In genomic region chr19:3700242-3701032, GRCh38 we compare ENCODE assay signal across 8 cellular contexts. TPM values are rescaled to one million over a fixed set of nuclear protein-coding genes. Genes with fewer than 3 reads are reported as not detected.
DNase-seq lines count a peak whose midpoint lies in the region; ATAC-seq and TF ChIP-seq lines count a peak whose summit lies in the region.

PIP5K1C (minus strand) TSS chr19:3700468; CDS start chr19:3700390, 78 bp downstream.

- H3K9me2 ChIP-seq in SK-N-SH, result no peaks in the 10 kb centered on the region

- WGBS in SK-N-SH (ENCODE audit: low lambda C conversion rate), result 5% methylated on average over 17 of the region's 82 CpGs
- WGBS in trophoblast cell (ENCODE audit: extremely low coverage, insufficient coverage, insufficient read length), result no CpG with 5 or more reads among the region's 82 CpGs
- WGBS in transverse colon (ENCODE audit: low coverage in 1 of 2), 2 donors, result 4% methylated on average over 42 of the region's 82 CpGs; no CpG with 5 or more reads in 1 of the 2 donors

- TF ChIP-seq EP300 in SK-N-SH (IDR thresholded peaks at IDR 0.05; ENCODE audit: borderline replicate concordance in 1 of 2, low read depth in 1 of 2, low read length in 1 of 2), result no peak
- no peak for TF ChIP-seq EP300 in transverse colon (IDR thresholded peaks at IDR 0.05; ENCODE audit: low read depth)

- peak within 1 kb of the TSS; percentile 77 for H3K14ac ChIP-seq in trophoblast cell (ENCODE audit: low read length)

- peak within 1 kb of the TSS; percentile 70 for H3K4me3 ChIP-seq in H7 (ENCODE audit: insufficient read depth, low read depth, low read length)
- H3K4me3 ChIP-seq in MG63, result peak within 1 kb of the TSS; percentile 57
- H3K4me3 ChIP-seq in SK-N-SH (ENCODE audit: low read depth in 2 of 2, low read length in 1 of 2), result peak within 1 kb of the TSS; percentile 83 to 88
- peak within 1 kb of the TSS; percentile 95 for H3K4me3 ChIP-seq in trophoblast cell (ENCODE audit: low read depth, low read length)
- H3K4me3 ChIP-seq in transverse colon, result peak within 1 kb of the TSS; percentile 69 to 99 (median 94)

- H2BK12ac ChIP-seq in trophoblast cell (ENCODE audit: low read length), result peak within 1 kb of the TSS; percentile 27

- 0 out of 2 replicates have a peak within 1 kb of the TSS, but pooled peaks have one; percentile 21 for H2AFZ ChIP-seq in SK-N-SH (ENCODE audit: low read depth)
- H2AFZ ChIP-seq in trophoblast cell (ENCODE audit: insufficient read depth, low read length, poor library complexity), result peak within 1 kb of the TSS; percentile 72

- no peaks in the 10 kb centered on the region for H3K36me3 ChIP-seq in H7 (replicated peaks; ENCODE audit: control insufficient read depth, insufficient read depth, low read length)
- no peaks in the 10 kb centered on the region for H3K36me3 ChIP-seq in MG63
- H3K36me3 ChIP-seq in SK-N-SH (replicated peaks in 1 of 2; ENCODE audit: control insufficient read depth in 1 of 2, insufficient read depth in 2 of 2, low read length in 1 of 2), result no peaks in the 10 kb centered on the region
- H3K36me3 ChIP-seq in trophoblast cell (ENCODE audit: control insufficient read depth in 1 of 2, insufficient read depth in 2 of 2, low read length in 2 of 2), result peaks cover 3% of the 10 kb centered on the region in 2 experiments
- H3K36me3 ChIP-seq in transverse colon, result no peaks in the 10 kb centered on the region

- peak; percentile 95 to 97 for ATAC-seq in activated naive CD4-positive, alpha-beta T cell treated with anti-CD3 and anti-CD28 coated beads, Interleukin-2, amount 50 U/mL, for 72 hours
- peak; percentile 95 for ATAC-seq in Right ventricle myocardium inferior

- peak within 1 kb of the TSS; percentile 76 for H4K91ac ChIP-seq in trophoblast cell (ENCODE audit: low read depth, low read length)

- peak within 1 kb of the TSS; percentile 93 for H3K4ac ChIP-seq in trophoblast cell (ENCODE audit: low read depth, low read length)

- H3K27ac ChIP-seq in SK-N-SH (ENCODE audit: low read depth in 2 of 2, low read length in 1 of 2), result peak within 1 kb of the TSS; percentile 24 to 64; a peak in 3 of 4 replicates
- no peak within 1 kb of the TSS for H3K27ac ChIP-seq in trophoblast cell (ENCODE audit: low read depth, low read length)
- H3K27ac ChIP-seq in transverse colon, result peak within 1 kb of the TSS; percentile 84 to 93 (median 87)

- CTCF ChIA-PET in SK-N-SH (lab: Yijun Ruan, JAX), result interaction anchor here (0.5 to 3.0 kb wide), 13 partner anchors 9 to 790 kb away, joined by 3 to 39 read pairs (median 4); no protein-coding TSS in a partner anchor

- peak within 1 kb of the TSS; percentile 84 to 85 for H3K27ac Mint-ChIP-seq in activated naive CD4-positive, alpha-beta T cell treated with anti-CD3 and anti-CD28 coated beads, Interleukin-2, amount 50 U/mL, for 72 hours

- H3K27me3 ChIP-seq in H7 (ENCODE audit: control insufficient read depth, insufficient read depth, low read length), result no peaks in the 10 kb centered on the region
- H3K27me3 ChIP-seq in MG63, result no peaks in the 10 kb centered on the region
- H3K27me3 ChIP-seq in SK-N-SH (ENCODE audit: insufficient read depth), result peaks cover 2% of the 10 kb centered on the region; the same call in 1 of the 2 replicates
- no peaks in the 10 kb centered on the region for H3K27me3 ChIP-seq in trophoblast cell (ENCODE audit: insufficient read depth, low read length)
- no peaks in the 10 kb centered on the region for H3K27me3 ChIP-seq in transverse colon

- DNase-seq in GM03348 (ENCODE audit: low spot score) (peak; percentile 98), H7 (peak; percentile 99), MG63 (peak; percentile 70), SK-N-SH (peak; percentile 98), Right ventricle myocardium inferior (ENCODE audit: missing footprints) (peak; percentile 96), trophoblast cell (peak; percentile 78 to 95), transverse colon (peak; percentile 95)
- DNase-seq in activated naive CD4-positive, alpha-beta T cell treated with anti-CD3 and anti-CD28 coated beads, Interleukin-2, amount 50 U/mL, for 72 hours (ENCODE audit: low spot score in 2 of 2), result peak; percentile 90 to 99

- no peak for TF ChIP-seq POLR2A in transverse colon (IDR thresholded peaks at IDR 0.05)

- peak within 1 kb of the TSS; percentile 85 for H4K12ac ChIP-seq in trophoblast cell (ENCODE audit: low read depth, low read length)

- peaks cover 9% of the 10 kb centered on the region for H3K79me1 ChIP-seq in trophoblast cell (ENCODE audit: low read length)

- H2BK120ac ChIP-seq in trophoblast cell (ENCODE audit: insufficient read depth, low read length, poor library complexity), result peak within 1 kb of the TSS; percentile 55

- POLR2A ChIA-PET in SK-N-SH (lab: Yijun Ruan, JAX), result no interaction called here

- no peaks in the 10 kb centered on the region for H3K36me3 Mint-ChIP-seq in activated naive CD4-positive, alpha-beta T cell treated with anti-CD3 and anti-CD28 coated beads, Interleukin-2, amount 50 U/mL, for 72 hours

- H3K79me2 ChIP-seq in SK-N-SH (ENCODE audit: insufficient read depth) (peaks cover 40% of the 10 kb centered on the region), trophoblast cell (ENCODE audit: control insufficient read depth, insufficient read depth, low read length, poor library complexity) (peaks cover 17% of the 10 kb centered on the region)

- H3K9me3 ChIP-seq in MG63 (no peaks in the 10 kb centered on the region), SK-N-SH (no peaks in the 10 kb centered on the region), trophoblast cell (ENCODE audit: insufficient read depth, low read depth, low read length) (peaks cover 2% of the 10 kb centered on the region), transverse colon (no peaks in the 10 kb centered on the region)

- intact Hi-C loops in Right ventricle myocardium inferior (cut with DNase I) (loop anchor here (2.0 kb wide), 1 partner anchor 34 kb away; no protein-coding TSS in a partner anchor), transverse colon (cut with DNase I; ENCODE audit: low total_unique reads) (loop anchor here (1.0 to 10.0 kb wide), 2 partner anchors 32 to 156 kb away; no protein-coding TSS in a partner anchor)

- peak within 1 kb of the TSS; percentile 83 for H3K18ac ChIP-seq in trophoblast cell (ENCODE audit: low read length)

- H3F3A ChIP-seq in SK-N-SH (replicated peaks; ENCODE audit: insufficient read depth), result peaks cover 6% of the 10 kb centered on the region

- in situ Hi-C loops in transverse colon (cut with MboI; ENCODE audit: low pct_ligation_motif_present in 1 of 4, low pct_unique_long_range_greater_than_20kb in 1 of 4, low sequenced_read_pairs in 3 of 4), result loop anchor here in 1 of 4 donors (5.0 kb wide), 1 partner anchor 38 kb away; no protein-coding TSS in a partner anchor

- H2BK5ac ChIP-seq in trophoblast cell (ENCODE audit: low read depth, low read length, poor library complexity), result peak within 1 kb of the TSS; percentile 49

- no peaks in the 10 kb centered on the region for H3K9me3 Mint-ChIP-seq in activated naive CD4-positive, alpha-beta T cell treated with anti-CD3 and anti-CD28 coated beads, Interleukin-2, amount 50 U/mL, for 72 hours

- H3K4me1 ChIP-seq in SK-N-SH (ENCODE audit: control insufficient read depth in 1 of 2, insufficient read depth in 2 of 2, low read depth in 1 of 2, low read length in 1 of 2) (peaks cover 0 to 14% of the 10 kb centered on the region in 2 experiments; a peak in 1 of 4 replicates), trophoblast cell (ENCODE audit: control insufficient read depth in 1 of 2, insufficient read depth in 2 of 2, low read length in 2 of 2) (peaks cover 7 to 9% of the 10 kb centered on the region in 2 experiments), transverse colon (peaks cover 10 to 28% (median 23%) of the 10 kb centered on the region in 4 donors)

- peaks cover 34% of the 10 kb centered on the region for H4K20me1 ChIP-seq in SK-N-SH (ENCODE audit: insufficient read depth)

- H3K4me2 ChIP-seq in SK-N-SH, result peak within 1 kb of the TSS; percentile 100
- H3K4me2 ChIP-seq in trophoblast cell (ENCODE audit: low read length), result peak within 1 kb of the TSS; percentile 97

- H4K8ac ChIP-seq in trophoblast cell (ENCODE audit: low read depth, low read length), result peak within 1 kb of the TSS; percentile 80

- peak; percentile 64 for TF ChIP-seq RAD21 in SK-N-SH (IDR thresholded peaks at IDR 0.05; ENCODE audit: low read length)

- TF ChIP-seq CTCF in SK-N-SH (IDR thresholded peaks at IDR 0.05) (peak; percentile 65), transverse colon (IDR thresholded peaks at IDR 0.05) (peak; percentile 73 to 89 (median 79))

- peak within 1 kb of the TSS; percentile 88 for H2AK5ac ChIP-seq in trophoblast cell (ENCODE audit: low read length)

- no peak within 1 kb of the TSS for H3K23ac ChIP-seq in trophoblast cell (ENCODE audit: low read length)

- H3K9ac ChIP-seq in SK-N-SH (peak within 1 kb of the TSS; percentile 72), trophoblast cell (ENCODE audit: low read length) (peak within 1 kb of the TSS; percentile 91)

TF ChIP-seq in SK-N-SH, 30 proteins besides CTCF, POLR2A, EP300 and RAD21 (continues in another document):
- TF ChIP-seq TAF1 (IDR thresholded peaks at IDR 0.05; ENCODE audit: borderline replicate concordance, low read depth, low read length) (no peak), SMC3 (IDR thresholded peaks at IDR 0.05; ENCODE audit: low read depth, low read length) (peak; percentile 55), NFIC (IDR thresholded peaks at IDR 0.05; ENCODE audit: borderline replicate concordance) (no peak), YY1 (IDR thresholded peaks at IDR 0.05; ENCODE audit: low read depth) (no peak), USF2 (IDR thresholded peaks at IDR 0.05; ENCODE audit: borderline replicate concordance, low read depth, low read length) (no peak)

RNA-seq across cellular contexts. Expression of gene PIP5K1C, which starts in this region (rescaled TPM):
- total RNA-seq in H7 (2014; rRNA removed; shearing (Covaris generic)), result 13.7 and 15.6 TPM in 2 replicates
- total RNA-seq in MG63 (2014; rRNA removed; shearing (Covaris generic); ENCODE audit: low replicate concordance), result 2.8 and 5.6 TPM in 2 replicates
- 6.9 and 12.3 TPM in 2 replicates for polyA plus RNA-seq in SK-N-SH (2012; rRNA removed)
- 4.4 and 6.9 TPM in 2 replicates for polyA plus RNA-seq in SK-N-SH (2012; cell fraction: cytosol; rRNA removed)
- 12.2 and 15.0 TPM in 2 replicates for polyA plus RNA-seq in SK-N-SH (2012; cell fraction: nucleus; rRNA removed)
- 10 to 100 TPM; 11.5 to 13.5 TPM for total RNA-seq in activated naive CD4-positive, alpha-beta T cell treated with anti-CD3 and anti-CD28 coated beads, Interleukin-2, amount 50 U/mL, for 72 hours
- total RNA-seq in Right ventricle myocardium inferior (34.7 TPM), transverse colon (10 to 100 TPM; 25.4 to 91.1 (median 36.4) TPM)
- 36.1 and 36.6 TPM in 2 replicates for polyA plus RNA-seq in trophoblast cell (2013)
